ENCODE assay signal across 12 cellular contexts in the genomic region with DNA sequence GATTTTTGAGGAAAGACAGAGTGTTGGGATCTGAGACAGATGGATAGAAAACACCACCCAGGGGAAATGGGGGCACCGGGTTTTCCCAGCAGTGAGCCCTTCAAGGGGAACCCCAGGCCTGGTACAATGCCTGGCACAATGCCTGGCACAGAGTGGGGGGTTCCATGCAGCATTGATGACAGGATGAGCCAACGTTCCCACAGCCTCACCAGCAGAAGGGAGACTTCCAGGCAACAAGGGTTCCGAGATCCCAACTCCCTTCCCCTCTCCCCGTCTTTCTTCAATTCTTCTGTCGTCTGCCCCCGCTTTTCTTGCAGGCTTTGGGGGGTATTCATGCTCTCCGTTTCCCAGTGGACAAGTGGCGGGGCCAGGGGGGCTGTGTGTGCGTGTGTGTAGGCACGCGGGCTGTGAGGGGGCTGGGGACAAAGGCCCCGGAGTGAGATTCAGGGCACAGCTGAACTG.
A peak's percentile ranks its signal among the peaks of the same experiment; 100 is the strongest.
DNase-seq lines count a peak whose midpoint lies in the region; ATAC-seq, FAIRE-seq and TF ChIP-seq lines count a peak whose summit lies in the region.
"Had no signal": no experiment of that assay in that cellular context is flagged by ENCODE, and none has a peak within 500 bp of the region (broad histone marks: within the 10 kb centered on the region; RNA-seq: fewer than 3 reads in every experiment).

No MANE protein-coding gene starts in this region.

- H3K9me3 ChIP-seq in mammary epithelial cell (replicated peaks; ENCODE audit: insufficient read depth, low read length) (no peaks in the 10 kb centered on the region), gastrocnemius medialis (no peaks in the 10 kb centered on the region)

- CTCF ChIA-PET in mammary epithelial cell (lab: Charles Lee; ENCODE audit: low non-redundant PET) = no interaction called here

- in situ Hi-C loops in mammary epithelial cell (cut with MboI; ENCODE audit: low sequenced_read_pairs in 2 of 2) (no loop called here), gastrocnemius medialis (cut with MboI; ENCODE audit: low sequenced_read_pairs in 4 of 4) (no loop called here)

- H3K4me3 ChIP-seq in mammary epithelial cell (replicated peaks in 1 of 3; ENCODE audit: insufficient read depth in 1 of 3, low read depth in 2 of 3, low read length in 3 of 3) (peak overlapping the region in 1 of 3 experiments; percentile 4), gastrocnemius medialis (no peak overlapping the region)

- peak overlapping the region; percentile 45 for H3K27ac ChIP-seq in mammary epithelial cell (ENCODE audit: insufficient read depth, low read depth, low read length)
- H3K27ac ChIP-seq in gastrocnemius medialis = peak overlapping the region; percentile 73 to 87 (median 79)
- H3K27ac ChIP-seq: KMS-11 had no signal

- WGBS in mammary epithelial cell (ENCODE audit: low coverage, missing lambda C conversion rate) = 14% methylated on average over 6 of the region's 12 CpGs

- H3K36me3 ChIP-seq in mammary epithelial cell (ENCODE audit: insufficient read depth, low read length) (no peaks in the 10 kb centered on the region), gastrocnemius medialis (no peaks in the 10 kb centered on the region)

- DNase-seq in Daoy (ENCODE audit: low read depth) (peak; percentile 71), mammary epithelial cell (peak; percentile 48), kidney tubule cell (ENCODE audit: low spot score) (peak; percentile 83), gastrocnemius medialis (no peak), H54 (ENCODE audit: insufficient read length, low spot score) (no peak)
- DNase-seq: activated CD4-positive, alpha-beta T cell treated with anti-CD3 and anti-CD28 coated beads for 4 hours; CD4-positive, alpha-beta T cell had no signal

- intact Hi-C loops in mammary epithelial cell (cut with micrococcal nuclease) = no loop called here
- intact Hi-C loops in gastrocnemius medialis (cut with DNase I; ENCODE audit: low total_unique reads) = no loop called here

- H3K4me2 ChIP-seq in mammary epithelial cell (ENCODE audit: insufficient read depth, low read depth, low read length) = peak overlapping the region; percentile 67
- H3K4me2 ChIP-seq: KMS-11 had no signal

- TF ChIP-seq POLR2A in gastrocnemius medialis (IDR thresholded peaks at IDR 0.05) = no peak
- TF ChIP-seq POLR2A in H54 (IDR thresholded peaks at IDR 0.05; ENCODE audit: low read depth, low read length) = no peak

- H3K4me1 ChIP-seq in mammary epithelial cell (ENCODE audit: insufficient read depth, low read length) (peaks cover 35% of the 10 kb centered on the region), gastrocnemius medialis (peaks cover 64 to 71% of the 10 kb centered on the region in 2 donors)

- H3K79me2 ChIP-seq in mammary epithelial cell (ENCODE audit: insufficient read depth, low read length) = no peaks in the 10 kb centered on the region

- dilution Hi-C loops in mammary epithelial cell (cut with HindIII; ENCODE audit: low sequenced_read_pairs) = no loop called here

- peak overlapping the region; percentile 86 for H2AFZ ChIP-seq in mammary epithelial cell (ENCODE audit: low read depth, low read length)

- H3K27me3 ChIP-seq in mammary epithelial cell (ENCODE audit: insufficient read depth, low read length) = no peaks in the 10 kb centered on the region
- no peaks in the 10 kb centered on the region for H3K27me3 ChIP-seq in gastrocnemius medialis

- H3K9ac ChIP-seq in mammary epithelial cell (ENCODE audit: insufficient read depth, low read length) = no peak overlapping the region
- H3K9ac ChIP-seq: KMS-11 had no signal

- BruUV-seq in mammary epithelial cell (replicated peaks; lab: Mats Ljungman, UMichigan) = no TSS peak

- no peaks in the 10 kb centered on the region for H4K20me1 ChIP-seq in mammary epithelial cell (ENCODE audit: insufficient read depth, low read length)

- ATAC-seq in gastrocnemius medialis (no peak), GM19023 (IDR thresholded peaks at IDR 0.05; ENCODE audit: unreplicated experiment) (no peak), GM21526 (IDR thresholded peaks at IDR 0.05; ENCODE audit: low FRiP score, unreplicated experiment) (no peak), GM18870 (IDR thresholded peaks at IDR 0.05; ENCODE audit: unreplicated experiment) (no peak)

- TF ChIP-seq CTCF in mammary epithelial cell (conservative IDR thresholded peaks at IDR 0.05 in 1 of 2, IDR thresholded peaks at IDR 0.05 in 1 of 2; ENCODE audit: extremely low read depth in 1 of 2, insufficient read depth in 1 of 2, low read depth in 1 of 2, low read length in 2 of 2) (no peak), gastrocnemius medialis (IDR thresholded peaks at IDR 0.05 in 4 of 5, conservative IDR thresholded peaks at IDR 0.05 in 1 of 5) (no peak)

- no peak for FAIRE-seq in H54 (lab: Jason Lieb, UNC)
- FAIRE-seq: GM18507 had no signal

Comparison
In these comparisons a context has a peak if more than half of its experiments do, and no peak if none do; other contexts are left out.
1. DNase-seq: peak in Daoy (single experiment), mammary epithelial cell (single experiment) and kidney tubule cell (single experiment); none in gastrocnemius medialis (0 of 2) and H54 (single experiment).